In the genomic region with DNA sequence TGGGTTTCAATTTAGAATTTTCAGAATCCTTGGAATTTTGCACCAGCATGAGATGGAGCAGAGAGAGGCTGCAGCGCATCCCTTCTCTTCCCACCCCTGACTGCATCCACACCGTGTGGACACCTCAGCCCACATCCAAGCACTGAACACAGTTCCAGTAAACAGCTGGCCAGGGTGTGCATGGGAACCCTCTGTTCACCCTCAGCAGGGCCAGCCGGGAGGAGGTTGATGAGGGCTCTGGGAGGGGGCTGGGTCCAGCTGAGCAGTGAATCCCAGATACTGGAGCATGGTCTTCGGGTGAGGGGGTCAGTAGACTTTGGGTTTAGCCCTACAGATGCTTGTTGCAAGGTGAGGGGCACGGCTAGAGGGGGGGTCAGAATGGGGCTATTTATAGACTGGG, we compare ENCODE assay signal across 27 cellular contexts.
DNase-seq lines count a peak whose midpoint lies in the region; ATAC-seq, FAIRE-seq and TF ChIP-seq lines count a peak whose summit lies in the region.
"Had no signal": no experiment of that assay in that cellular context is flagged by ENCODE, and none has a peak within 500 bp of the region (broad histone marks: within the 10 kb centered on the region; RNA-seq: fewer than 3 reads in every experiment).

No MANE protein-coding gene starts in this region.

- TF ChIP-seq CTCF in BE2C (IDR thresholded peaks at IDR 0.05; ENCODE audit: low read depth, low read length) (no peak), colonic mucosa (IDR thresholded peaks at IDR 0.05) (no peak), nephron (IDR thresholded peaks at IDR 0.05; ENCODE audit: unreplicated experiment in 3 of 3) (no peak), D721Med (IDR thresholded peaks at IDR 0.05; ENCODE audit: insufficient read depth, missing control alignments) (no peak)

- peaks cover 19% of the 10 kb centered on the region for H3K27me3 Mint-ChIP-seq in nephron (ENCODE audit: low read depth)

- peak overlapping the region; percentile 59 to 93 (median 93) for H3K27ac Mint-ChIP-seq in nephron
- no peak overlapping the region for H3K27ac Mint-ChIP-seq in stimulated activated effector memory CD8-positive, alpha-beta T cell treated with anti-CD3 and anti-CD28 coated beads, Interleukin-12 subunit alpha, Interleukin-12 subunit beta, amount 100 ng/mL, for 72 hours
- H3K27ac Mint-ChIP-seq: CD8-positive, alpha-beta T cell; IgD-negative memory B cell had no signal

- H3K9me3 Mint-ChIP-seq in nephron, result no peaks in the 10 kb centered on the region
- H3K9me3 Mint-ChIP-seq in stimulated activated effector memory CD8-positive, alpha-beta T cell treated with anti-CD3 and anti-CD28 coated beads, Interleukin-12 subunit alpha, Interleukin-12 subunit beta, amount 100 ng/mL, for 72 hours, result no peaks in the 10 kb centered on the region
- H3K9me3 Mint-ChIP-seq: CD8-positive, alpha-beta T cell; IgD-negative memory B cell had no signal

- DNase-seq in BE2C, result peak; percentile 44
- DNase-seq in DMS 273 treated with DMSO at 0.1 percent for 48 hours (lab: John Stamatoyannopoulos, UW), result peak; percentile 72
- peak; percentile 13 for DNase-seq in colonic mucosa
- DNase-seq in stimulated activated effector memory CD8-positive, alpha-beta T cell treated with anti-CD3 and anti-CD28 coated beads, Interleukin-12 subunit alpha, Interleukin-12 subunit beta, amount 100 ng/mL, for 72 hours (ENCODE audit: low spot score in 2 of 2), result no peak
- DNase-seq in stimulated activated CD4-positive, alpha-beta T cell treated with anti-CD3 and anti-CD28 coated beads, Interleukin-4, amount 100 ng/mL, for 4 hours, result no peak
- DNase-seq in D721Med (ENCODE audit: insufficient read length, low spot score), result no peak
- DNase-seq: AML-193; Caco-2; CD8-positive, alpha-beta T cell; DMS153; DND-41; MM.1S; NCI-H187; NCI-H2081 treated with DMSO at 0.1 percent for 48 hours; NCI-H345; NCI-H510A treated with DMSO at 0.1 percent for 48 hours; SHP77 had no signal

- H3K4me3 Mint-ChIP-seq in nephron, result peak overlapping the region in 1 of 3 experiments; percentile 30
- no peak overlapping the region for H3K4me3 Mint-ChIP-seq in stimulated activated effector memory CD8-positive, alpha-beta T cell treated with anti-CD3 and anti-CD28 coated beads, Interleukin-12 subunit alpha, Interleukin-12 subunit beta, amount 100 ng/mL, for 72 hours
- H3K4me3 Mint-ChIP-seq: CD8-positive, alpha-beta T cell; IgD-negative memory B cell had no signal

- H3K4me3 ChIP-seq in BE2C (ENCODE audit: low read depth, low read length) (no peak overlapping the region), colonic mucosa (no peak overlapping the region)
- H3K4me3 ChIP-seq: A549 had no signal

- H3K4me1 ChIP-seq in BE2C, result peaks cover 34% of the 10 kb centered on the region
- H3K4me1 ChIP-seq in colonic mucosa, result no peaks in the 10 kb centered on the region
- H3K4me1 ChIP-seq: A549, Caco-2 had no signal

- H3K36me3 Mint-ChIP-seq in nephron (ENCODE audit: low read depth), result no peaks in the 10 kb centered on the region
- no peaks in the 10 kb centered on the region for H3K36me3 Mint-ChIP-seq in stimulated activated effector memory CD8-positive, alpha-beta T cell treated with anti-CD3 and anti-CD28 coated beads, Interleukin-12 subunit alpha, Interleukin-12 subunit beta, amount 100 ng/mL, for 72 hours
- H3K36me3 Mint-ChIP-seq: CD8-positive, alpha-beta T cell had no signal

- ATAC-seq in stimulated activated effector memory CD8-positive, alpha-beta T cell treated with anti-CD3 and anti-CD28 coated beads, Interleukin-12 subunit alpha, Interleukin-12 subunit beta, amount 100 ng/mL, for 72 hours, result no peak
- ATAC-seq: A549; CD8-positive, alpha-beta T cell; Panc1 had no signal

- intact Hi-C loops in colonic mucosa (cut with DNase I), result no loop called here

- H3K9ac ChIP-seq in colonic mucosa (ENCODE audit: low read depth in 2 of 2, low read length in 2 of 2), result no peak overlapping the region
- H3K9ac ChIP-seq: KMS-11 had no signal

- no peaks in the 10 kb centered on the region for H3K27me3 ChIP-seq in BE2C
- H3K27me3 ChIP-seq in colonic mucosa, result no peaks in the 10 kb centered on the region

- H3K27ac ChIP-seq in colonic mucosa, result no peak overlapping the region
- H3K27ac ChIP-seq: A549, C4-2B, HL-60, KMS-11, RWPE1 had no signal

- no peak for FAIRE-seq in D721Med (lab: Jason Lieb, UNC)
- FAIRE-seq: A549, GM12892, H54 had no signal

- H3K36me3 ChIP-seq in BE2C (no peaks in the 10 kb centered on the region), colonic mucosa (no peaks in the 10 kb centered on the region)

- H3K4me1 Mint-ChIP-seq in nephron, result peaks cover 71% of the 10 kb centered on the region
- H3K4me1 Mint-ChIP-seq in stimulated activated effector memory CD8-positive, alpha-beta T cell treated with anti-CD3 and anti-CD28 coated beads, Interleukin-12 subunit alpha, Interleukin-12 subunit beta, amount 100 ng/mL, for 72 hours, result no peaks in the 10 kb centered on the region
- H3K4me1 Mint-ChIP-seq: IgD-negative memory B cell had no signal

- no peaks in the 10 kb centered on the region for H3K9me3 ChIP-seq in BE2C
- no peaks in the 10 kb centered on the region for H3K9me3 ChIP-seq in colonic mucosa
- H3K9me3 ChIP-seq: A549, Caco-2 had no signal

Comparison
In these comparisons a context has a peak if more than half of its experiments do, and no peak if none do; other contexts are left out.
1. DNase-seq: peak in BE2C (single experiment), DMS 273 treated with DMSO at 0.1 percent for 48 hours (single experiment) and colonic mucosa (single experiment); none in stimulated activated effector memory CD8-positive, alpha-beta T cell treated with anti-CD3 and anti-CD28 coated beads, Interleukin-12 subunit alpha, Interleukin-12 subunit beta, amount 100 ng/mL, for 72 hours (0 of 2), stimulated activated CD4-positive, alpha-beta T cell treated with anti-CD3 and anti-CD28 coated beads, Interleukin-4, amount 100 ng/mL, for 4 hours (0 of 2) and D721Med (single experiment).